In genomic region chrX:110384490-110384889, GRCh38 we compare ENCODE assay signal across 18 cellular contexts. TPM values are rescaled to one million over a fixed set of nuclear protein-coding genes. Genes with fewer than 3 reads are reported as not detected.
DNase-seq lines count a peak whose midpoint lies in the region; ATAC-seq and TF ChIP-seq lines count a peak whose summit lies in the region.
"Had no signal": no experiment of that assay in that cellular context is flagged by ENCODE, and none has a peak within 500 bp of the region (broad histone marks: within the 10 kb centered on the region; RNA-seq: fewer than 3 reads in every experiment).

No MANE protein-coding gene starts in this region.

- H3K9me3 Mint-ChIP-seq in naive thymus-derived CD4-positive, alpha-beta T cell: no peaks in the 10 kb centered on the region
- H3K9me3 Mint-ChIP-seq: activated B cell treated with CpG ODN at 0.5 μM for 24 hours; T-helper 1 cell treated with Interleukin-12 subunit alpha and Interleukin-12 subunit beta and Interleukin-4 antibody, amounts not matched to agents 30 μg/mL and 1 μg/mL, for 36 hours had no signal

- H3K4me3 ChIP-seq in HCT116 (replicated peaks in 1 of 2; ENCODE audit: low read depth in 1 of 2, low read length in 2 of 2) (no peak overlapping the region), adipocyte (ENCODE audit: low read length) (no peak overlapping the region), fibroblast of villous mesenchyme (ENCODE audit: low read depth, low read length) (no peak overlapping the region)
- H3K4me3 ChIP-seq in naive thymus-derived CD4-positive, alpha-beta T cell (ENCODE audit: low read length): no peak overlapping the region
- H3K4me3 ChIP-seq: colonic mucosa, heart left ventricle, mucosa of descending colon, thyroid gland had no signal

- no peak for TF ChIP-seq POLR2A in HCT116 (IDR thresholded peaks at IDR 0.05; ENCODE audit: borderline replicate concordance, extremely low read depth, insufficient read depth, insufficient read length)

- H3K9me3 ChIP-seq in HCT116 (ENCODE audit: control insufficient read depth in 1 of 2, insufficient read depth in 1 of 2, low read depth in 1 of 2, low read length in 2 of 2): no peaks in the 10 kb centered on the region
- H3K9me3 ChIP-seq in adipocyte (ENCODE audit: control insufficient read depth, low read length): peaks cover 3% of the 10 kb centered on the region
- H3K9me3 ChIP-seq in naive thymus-derived CD4-positive, alpha-beta T cell (ENCODE audit: control insufficient read depth in 2 of 3, low read length in 3 of 3): no peaks in the 10 kb centered on the region
- H3K9me3 ChIP-seq: colonic mucosa, heart left ventricle, mucosa of descending colon, thyroid gland had no signal

- POLR2A ChIA-PET in HCT116 (lab: Charles Lee): no interaction called here
- POLR2A ChIA-PET in naive thymus-derived CD4-positive, alpha-beta T cell (lab: Charles Lee): no interaction called here

- intact Hi-C loops in HCT116 (cut with micrococcal nuclease) (no loop called here), left ventricle myocardium superior (cut with micrococcal nuclease) (no loop called here)
- intact Hi-C loops in naive thymus-derived CD4-positive, alpha-beta T cell (cut with micrococcal nuclease): no loop called here

- H3K9ac ChIP-seq in HCT116 (ENCODE audit: low read length): no peak overlapping the region
- no peak overlapping the region for H3K9ac ChIP-seq in adipocyte (ENCODE audit: low read length)

- H3K4me2 ChIP-seq in HCT116 (ENCODE audit: low read length): peak overlapping the region; percentile 47

- RAD21 ChIA-PET in HCT116 (lab: Charles Lee; ENCODE audit: low non-redundant PET in 1 of 2, low total read pairs in 2 of 2, uncharacterized antibody in 2 of 2, unreplicated experiment in 2 of 2): no interaction called here

- no peak for TF ChIP-seq CTCF in HCT116 (IDR thresholded peaks at IDR 0.05 in 2 of 3, conservative IDR thresholded peaks at IDR 0.05 in 1 of 3; ENCODE audit: borderline replicate concordance in 1 of 3, insufficient read depth in 1 of 3, low read depth in 2 of 3, low read length in 2 of 3)
- TF ChIP-seq CTCF in fibroblast of villous mesenchyme (IDR thresholded peaks at IDR 0.05; ENCODE audit: insufficient read depth, low read depth, low read length): no peak

- H3K36me3 Mint-ChIP-seq in naive thymus-derived CD4-positive, alpha-beta T cell: no peaks in the 10 kb centered on the region
- H3K36me3 Mint-ChIP-seq: CD14-positive monocyte had no signal

- H2AFZ ChIP-seq in HCT116 (ENCODE audit: low read depth, low read length, poor library complexity, severe bottlenecking): no peak overlapping the region

- DNase-seq in HCT116 (ENCODE audit: low read depth, low spot score) (peak; percentile 59), adipocyte (ENCODE audit: low read depth) (peak; percentile 24), fibroblast of villous mesenchyme (ENCODE audit: low read depth) (peak; percentile 26), stromal cell of bone marrow (ENCODE audit: low read depth) (peak; percentile 40), NCI-H345 treated with DMSO at 0.1 percent for 48 hours (lab: John Stamatoyannopoulos, UW; ENCODE audit: unreplicated experiment) (no peak), left ventricle myocardium superior (no peak)
- DNase-seq in naive thymus-derived CD4-positive, alpha-beta T cell: no peak
- DNase-seq: activated B cell treated with CpG ODN at 0.5 μM for 24 hours, colonic mucosa, heart left ventricle, left cardiac atrium, mucosa of descending colon, NCI-H1092, NCI-H2107, NCI-H82, thyroid gland had no signal

- no peak for TF ChIP-seq RAD21 in HCT116 (IDR thresholded peaks at IDR 0.05; ENCODE audit: low read depth)

- no peak overlapping the region for H3K4me3 Mint-ChIP-seq in naive thymus-derived CD4-positive, alpha-beta T cell
- H3K4me3 Mint-ChIP-seq: activated B cell treated with CpG ODN at 0.5 μM for 24 hours; CD14-positive monocyte; T-helper 1 cell treated with Interleukin-12 subunit alpha and Interleukin-12 subunit beta and Interleukin-4 antibody, amounts not matched to agents 30 μg/mL and 1 μg/mL, for 36 hours had no signal

- H3K79me2 ChIP-seq in HCT116 (ENCODE audit: insufficient read depth, low read length): no peaks in the 10 kb centered on the region

- CTCF ChIA-PET in HCT116 (lab: Charles Lee): no interaction called here
- CTCF ChIA-PET in naive thymus-derived CD4-positive, alpha-beta T cell (lab: Charles Lee): interaction anchor here (0.6 kb wide), 1 partner anchor 278 kb away, joined by 5 read pairs; no protein-coding TSS in a partner anchor

- no peak overlapping the region for H3K27ac Mint-ChIP-seq in naive thymus-derived CD4-positive, alpha-beta T cell
- H3K27ac Mint-ChIP-seq: activated B cell treated with CpG ODN at 0.5 μM for 24 hours; CD14-positive monocyte; T-helper 1 cell treated with Interleukin-12 subunit alpha and Interleukin-12 subunit beta and Interleukin-4 antibody, amounts not matched to agents 30 μg/mL and 1 μg/mL, for 36 hours had no signal

- H4K20me1 ChIP-seq in HCT116 (ENCODE audit: insufficient read depth): no peaks in the 10 kb centered on the region

- peak; percentile 52; the same call in 1 of the 2 replicates for ATAC-seq in HCT116
- no peak for ATAC-seq in left ventricle myocardium superior
- ATAC-seq in naive thymus-derived CD4-positive, alpha-beta T cell: no peak
- ATAC-seq: heart left ventricle, mucosa of descending colon had no signal

- no peak overlapping the region for H3K27ac ChIP-seq in HCT116 (ENCODE audit: low read depth, low read length)
- no peak overlapping the region for H3K27ac ChIP-seq in naive thymus-derived CD4-positive, alpha-beta T cell (ENCODE audit: low read depth, low read length)
- H3K27ac ChIP-seq: colonic mucosa, heart left ventricle, thyroid gland had no signal

- H3K27me3 ChIP-seq in HCT116 (ENCODE audit: insufficient read depth, low read length) (no peaks in the 10 kb centered on the region), adipocyte (replicated peaks; ENCODE audit: control insufficient read depth, insufficient read depth, low read length) (peaks cover 11% of the 10 kb centered on the region)
- H3K27me3 ChIP-seq in naive thymus-derived CD4-positive, alpha-beta T cell (ENCODE audit: control insufficient read depth in 2 of 2, insufficient read depth in 2 of 2, low read length in 2 of 2): no peaks in the 10 kb centered on the region
- H3K27me3 ChIP-seq: colonic mucosa, thyroid gland had no signal

- no TSS peak for BruUV-seq in HCT116 (replicated peaks; lab: Mats Ljungman, UMichigan)

- no peaks in the 10 kb centered on the region for H3K36me3 ChIP-seq in HCT116 (ENCODE audit: control insufficient read depth in 1 of 2, insufficient read depth in 2 of 2, low read length in 2 of 2)
- no peaks in the 10 kb centered on the region for H3K36me3 ChIP-seq in adipocyte (ENCODE audit: control insufficient read depth, insufficient read depth, low read length, severe bottlenecking)
- no peaks in the 10 kb centered on the region for H3K36me3 ChIP-seq in naive thymus-derived CD4-positive, alpha-beta T cell (ENCODE audit: control insufficient read depth in 2 of 3, insufficient read depth in 3 of 3, low read length in 3 of 3)
- H3K36me3 ChIP-seq: colonic mucosa, heart left ventricle, thyroid gland had no signal

- H3K9me2 ChIP-seq in HCT116 (ENCODE audit: insufficient read depth): no peaks in the 10 kb centered on the region

- H3K27me3 Mint-ChIP-seq in naive thymus-derived CD4-positive, alpha-beta T cell: peaks cover 0 to 13% (median 4%) of the 10 kb centered on the region in 5 donors
- H3K27me3 Mint-ChIP-seq: activated B cell treated with CpG ODN at 0.5 μM for 24 hours had no signal

- H3K4me1 ChIP-seq in HCT116 (ENCODE audit: control insufficient read depth in 1 of 2, insufficient read depth in 2 of 2, low read length in 2 of 2): peaks cover 0 to 22% of the 10 kb centered on the region in 2 experiments; a peak in 2 of 4 replicates
- H3K4me1 ChIP-seq in adipocyte (ENCODE audit: control insufficient read depth, insufficient read depth, low read length): peaks cover 18% of the 10 kb centered on the region
- no peaks in the 10 kb centered on the region for H3K4me1 ChIP-seq in naive thymus-derived CD4-positive, alpha-beta T cell (ENCODE audit: control insufficient read depth in 2 of 2, insufficient read depth in 2 of 2, low read length in 2 of 2)
- H3K4me1 ChIP-seq: colonic mucosa, heart left ventricle, thyroid gland had no signal

- H3K4me1 Mint-ChIP-seq in naive thymus-derived CD4-positive, alpha-beta T cell: peaks cover 0 to under 1% (median 0%) of the 10 kb centered on the region in 7 donors
- H3K4me1 Mint-ChIP-seq: activated B cell treated with CpG ODN at 0.5 μM for 24 hours had no signal

TF ChIP-seq in HCT116, 20 proteins besides CTCF, POLR2A, EP300 and RAD21 (continues in another document):
- TF ChIP-seq TCF7L2 (IDR thresholded peaks at IDR 0.05; ENCODE audit: borderline replicate concordance, extremely low read depth, insufficient read depth, insufficient read length): no peak
- peak; percentile 78 for TF ChIP-seq FOSL1 (IDR thresholded peaks at IDR 0.05; ENCODE audit: low read depth)
- peak; percentile 33; the same call in 1 of the 2 replicates for TF ChIP-seq SP1 (IDR thresholded peaks at IDR 0.05; ENCODE audit: low read depth)

RNA-seq across cellular contexts. Expression of gene RTL9, which starts 25.8 kb away (rescaled TPM):
- total RNA-seq in HCT116 (2021; ENCODE audit: unreplicated experiment) (0.10 TPM), fibroblast of villous mesenchyme (under 0.01 TPM in 2 replicates), left ventricle myocardium superior (0.40 TPM)
- 0.08 TPM in 1 of 2 replicates, not detected in the other for polyA plus RNA-seq in HCT116 (2012)
- not detected for total RNA-seq in naive thymus-derived CD4-positive, alpha-beta T cell
- polyA plus RNA-seq in naive thymus-derived CD4-positive, alpha-beta T cell: not detected
- total RNA-seq: activated B cell treated with CpG ODN at 0.5 μM for 24 hours, colonic mucosa had no signal
- polyA plus RNA-seq: CD14-positive monocyte had no signal

Comparison
In these comparisons a context has a peak if more than half of its experiments do, and no peak if none do; other contexts are left out.
1. DNase-seq: peak in HCT116 (single experiment), adipocyte (single experiment), fibroblast of villous mesenchyme (single experiment) and stromal cell of bone marrow (single experiment); none in NCI-H345 treated with DMSO at 0.1 percent for 48 hours (single experiment), left ventricle myocardium superior (single experiment) and naive thymus-derived CD4-positive, alpha-beta T cell (0 of 9).